ENCODE assay signal across 20 cellular contexts in the genomic region with DNA sequence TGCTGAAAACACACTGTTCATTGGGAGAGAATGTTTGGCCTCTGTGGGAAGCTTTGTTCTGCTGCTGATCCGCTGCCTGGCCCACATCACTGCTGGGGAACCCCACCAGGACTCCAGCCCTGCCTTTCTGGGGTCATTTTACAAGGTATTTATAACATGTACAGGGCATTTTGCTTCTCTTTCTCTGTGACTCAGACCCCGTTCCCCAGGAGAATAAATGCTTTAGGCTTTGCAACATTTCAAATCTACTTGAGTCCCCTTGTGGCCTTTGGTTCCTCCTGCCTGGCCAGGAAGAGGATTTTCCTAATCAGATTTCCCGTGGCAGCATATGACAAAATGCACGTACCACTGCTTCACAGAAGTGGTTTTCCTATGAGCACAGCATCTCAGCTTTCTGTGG. TPM values are rescaled to one million over a fixed set of nuclear protein-coding genes. Genes with fewer than 3 reads are reported as not detected.
DNase-seq lines count a peak whose midpoint lies in the region; ATAC-seq, FAIRE-seq and TF ChIP-seq lines count a peak whose summit lies in the region.
"Had no signal": no experiment of that assay in that cellular context is flagged by ENCODE, and none has a peak within 500 bp of the region (broad histone marks: within the 10 kb centered on the region; RNA-seq: fewer than 3 reads in every experiment).

No MANE protein-coding gene starts in this region.

- DNase-seq in Karpas-422 (peak; percentile 73), adipocyte (ENCODE audit: low read depth) (peak; percentile 78), fibroblast of the aortic adventitia (ENCODE audit: low read depth) (peak; percentile 19), GM13976 (ENCODE audit: low spot score) (no peak), pancreas (no peak), GM12892 (ENCODE audit: insufficient read length) (no peak), PC-9 (no peak)
- DNase-seq: activated CD8-positive, alpha-beta memory T cell treated with anti-CD3 and anti-CD28 coated beads, Interleukin-2, amount 10 ng/mL, durations not matched to agents 7 days and 5 days; activated effector memory CD4-positive, alpha-beta T cell treated with Interleukin-2 at 50 U/mL for 16 hours; NCI-H2029 treated with DMSO at 0.1 percent for 48 hours; NCI-H510A treated with DMSO at 0.1 percent for 48 hours; PC-3; stimulated activated naive B cell treated with anti-CD40 and anti-IgM and Interleukin-4, amounts not matched to agents 10 μg/mL and 1 μg/mL and 100 μg/mL, for 72 hours had no signal

- WGBS in pancreas, 2 donors: 61 to 72% methylated on average over 4 of the region's 4 CpGs

- no peaks in the 10 kb centered on the region for H3F3A ChIP-seq in PC-9 (ENCODE audit: insufficient read depth, low read depth)

- H2AFZ ChIP-seq in Karpas-422 (ENCODE audit: low read length) (no peak overlapping the region; the same call in 1 of the 2 replicates), PC-9 (no peak overlapping the region)

- POLR2A ChIA-PET in PC-9 (lab: Charles Lee; ENCODE audit: unreplicated experiment): no interaction called here

- no peaks in the 10 kb centered on the region for H3K79me2 ChIP-seq in Karpas-422 (ENCODE audit: low read length)
- H3K79me2 ChIP-seq in PC-9 (ENCODE audit: low read depth): no peaks in the 10 kb centered on the region

- no TSS peak for BruUV-seq in PC-9 (replicated peaks; lab: Mats Ljungman, UMichigan)

- H3K27me3 ChIP-seq in BLaER1 (no peaks in the 10 kb centered on the region), Karpas-422 (ENCODE audit: low read length) (peaks cover 5% of the 10 kb centered on the region; the same call in 1 of the 2 replicates), adipocyte (replicated peaks; ENCODE audit: control insufficient read depth, insufficient read depth, low read length) (no peaks in the 10 kb centered on the region), pancreas (no peaks in the 10 kb centered on the region), PC-9 (ENCODE audit: insufficient read depth, low read depth) (no peaks in the 10 kb centered on the region)

- H3K4me1 ChIP-seq in BLaER1 (peaks cover 21% of the 10 kb centered on the region), Karpas-422 (ENCODE audit: low read length) (peaks cover 9% of the 10 kb centered on the region), adipocyte (ENCODE audit: control insufficient read depth, insufficient read depth, low read length) (peaks cover 18% of the 10 kb centered on the region), pancreas (no peaks in the 10 kb centered on the region), PC-9 (replicated peaks; ENCODE audit: insufficient read depth) (peaks cover 12% of the 10 kb centered on the region; the same call in 1 of the 2 replicates)

- no peak for TF ChIP-seq POLR2A in GM12892 (IDR thresholded peaks at IDR 0.05; ENCODE audit: low read depth, low read length)

- H3K36me3 ChIP-seq in BLaER1 (no peaks in the 10 kb centered on the region), Karpas-422 (ENCODE audit: insufficient read depth, low read length) (no peaks in the 10 kb centered on the region), adipocyte (ENCODE audit: control insufficient read depth, insufficient read depth, low read length, severe bottlenecking) (no peaks in the 10 kb centered on the region), pancreas (no peaks in the 10 kb centered on the region), PC-9 (ENCODE audit: low read depth) (no peaks in the 10 kb centered on the region)

- in situ Hi-C loops in GM13976 (cut with MboI; ENCODE audit: low sequenced_read_pairs, unreplicated experiment): no loop called here

- no peak for ATAC-seq in pancreas
- ATAC-seq: activated CD8-positive, alpha-beta memory T cell treated with anti-CD3 and anti-CD28 coated beads, Interleukin-2, amount 10 ng/mL, durations not matched to agents 7 days and 5 days; left lobe of liver; PC-3; stimulated activated naive B cell treated with anti-CD40 and anti-IgM and Interleukin-4, amounts not matched to agents 10 μg/mL and 1 μg/mL and 100 μg/mL, for 72 hours; WTC11 had no signal

- no peak for TF ChIP-seq CTCF in fibroblast of the aortic adventitia (IDR thresholded peaks at IDR 0.05; ENCODE audit: insufficient read depth, low read length)
- no peak for TF ChIP-seq CTCF in GM13976 (IDR thresholded peaks at IDR 0.05; ENCODE audit: borderline replicate concordance, control extremely low read depth, extremely low read depth, insufficient read depth, missing control alignments)
- TF ChIP-seq CTCF in pancreas (IDR thresholded peaks at IDR 0.05): no peak
- TF ChIP-seq CTCF in PC-9 (conservative IDR thresholded peaks at IDR 0.05): no peak

- intact Hi-C loops in pancreas (cut with DNase I) (no loop called here), PC-9 (cut with micrococcal nuclease; ENCODE audit: unreplicated experiment) (no loop called here)

- H3K27ac ChIP-seq in BLaER1 (no peak overlapping the region), Karpas-422 (ENCODE audit: low read length) (no peak overlapping the region), pancreas (no peak overlapping the region), PC-9 (no peak overlapping the region)
- H3K27ac ChIP-seq: skin epidermis had no signal

- H3K9me3 ChIP-seq in BLaER1 (peaks cover 13% of the 10 kb centered on the region; the same call in 1 of the 2 replicates), Karpas-422 (ENCODE audit: low read length) (no peaks in the 10 kb centered on the region), adipocyte (ENCODE audit: control insufficient read depth, low read length) (no peaks in the 10 kb centered on the region), pancreas (no peaks in the 10 kb centered on the region), PC-9 (ENCODE audit: insufficient read depth, low read depth) (0 out of 2 replicates have a peak, but pooled peaks cover 4% of the 10 kb centered on the region)

- FAIRE-seq in pancreas (lab: Jason Lieb, UNC) (no peak), GM12892 (lab: Jason Lieb, UNC) (no peak)

- H3K9me2 ChIP-seq in Karpas-422 (replicated peaks; ENCODE audit: insufficient read depth, low read length): no peaks in the 10 kb centered on the region; the same call in 1 of the 2 replicates
- H3K9me2 ChIP-seq in PC-9 (ENCODE audit: insufficient read depth): no peaks in the 10 kb centered on the region

- CTCF ChIA-PET in PC-9 (lab: Charles Lee): no interaction called here

- H3K9ac ChIP-seq in BLaER1 (no peak overlapping the region), Karpas-422 (ENCODE audit: low read length) (no peak overlapping the region), adipocyte (ENCODE audit: low read length) (no peak overlapping the region)

- H4K20me1 ChIP-seq in BLaER1 (no peaks in the 10 kb centered on the region), Karpas-422 (ENCODE audit: insufficient read depth, low read depth, low read length) (no peaks in the 10 kb centered on the region), PC-9 (ENCODE audit: insufficient read depth) (no peaks in the 10 kb centered on the region)

- peak overlapping the region; percentile 69 for H3K4me2 ChIP-seq in BLaER1
- no peak overlapping the region for H3K4me2 ChIP-seq in Karpas-422 (ENCODE audit: low read depth, low read length, poor library complexity, severe bottlenecking)
- no peak overlapping the region for H3K4me2 ChIP-seq in PC-9

- H3K4me3 ChIP-seq in BLaER1 (no peak overlapping the region), Karpas-422 (ENCODE audit: low read length) (no peak overlapping the region), adipocyte (ENCODE audit: low read length) (no peak overlapping the region), fibroblast of the aortic adventitia (ENCODE audit: low read depth, low read length) (no peak overlapping the region), pancreas (no peak overlapping the region), PC-9 (no peak overlapping the region)
- H3K4me3 ChIP-seq: skin epidermis had no signal

RNA-seq across cellular contexts. Expression of a gene that starts 43.0 kb away (rescaled TPM):
- not detected in 2 replicates for total RNA-seq in Karpas-422 (2014; rRNA removed; shearing (Covaris generic); ENCODE audit: low replicate concordance)
- total RNA-seq in fibroblast of the aortic adventitia (ENCODE audit: low replicate concordance): 0.36 TPM in 1 of 2 replicates, not detected in the other
- total RNA-seq in pancreas: not detected
- not detected for polyA plus RNA-seq in pancreas
- not detected for polyA plus RNA-seq in GM12892 (2012; ENCODE audit: missing spikeins)
- not detected in 2 replicates for total RNA-seq in PC-9 (2021)
- total RNA-seq: left lobe of liver, M059J, mucosa of gallbladder, osteocyte, PC-3, WTC11 had no signal

RNA-seq across cellular contexts. Expression of a gene that starts 45.4 kb away (rescaled TPM):
- total RNA-seq in Karpas-422 (2014; rRNA removed; shearing (Covaris generic); ENCODE audit: low replicate concordance): not detected in 2 replicates
- not detected in 2 replicates for total RNA-seq in fibroblast of the aortic adventitia (ENCODE audit: low replicate concordance)
- not detected for total RNA-seq in pancreas
- not detected for polyA plus RNA-seq in pancreas
- polyA plus RNA-seq in GM12892 (2012; ENCODE audit: missing spikeins): not detected
- total RNA-seq in PC-9 (2021): not detected in 2 replicates
- total RNA-seq: activated CD8-positive, alpha-beta memory T cell treated with anti-CD3 and anti-CD28 coated beads, Interleukin-2, amount 10 ng/mL, durations not matched to agents 7 days and 5 days; left lobe of liver; M059J; mucosa of gallbladder; osteocyte; PC-3; WTC11 had no signal

Comparison
In these comparisons a context has a peak if more than half of its experiments do, and no peak if none do; other contexts are left out.
1. DNase-seq: peak in Karpas-422 (single experiment), adipocyte (single experiment) and fibroblast of the aortic adventitia (single experiment); none in GM13976 (single experiment), pancreas (0 of 6), GM12892 (single experiment) and PC-9 (0 of 2).